ENCODE assay signal across 8 cellular contexts in the genomic region with DNA sequence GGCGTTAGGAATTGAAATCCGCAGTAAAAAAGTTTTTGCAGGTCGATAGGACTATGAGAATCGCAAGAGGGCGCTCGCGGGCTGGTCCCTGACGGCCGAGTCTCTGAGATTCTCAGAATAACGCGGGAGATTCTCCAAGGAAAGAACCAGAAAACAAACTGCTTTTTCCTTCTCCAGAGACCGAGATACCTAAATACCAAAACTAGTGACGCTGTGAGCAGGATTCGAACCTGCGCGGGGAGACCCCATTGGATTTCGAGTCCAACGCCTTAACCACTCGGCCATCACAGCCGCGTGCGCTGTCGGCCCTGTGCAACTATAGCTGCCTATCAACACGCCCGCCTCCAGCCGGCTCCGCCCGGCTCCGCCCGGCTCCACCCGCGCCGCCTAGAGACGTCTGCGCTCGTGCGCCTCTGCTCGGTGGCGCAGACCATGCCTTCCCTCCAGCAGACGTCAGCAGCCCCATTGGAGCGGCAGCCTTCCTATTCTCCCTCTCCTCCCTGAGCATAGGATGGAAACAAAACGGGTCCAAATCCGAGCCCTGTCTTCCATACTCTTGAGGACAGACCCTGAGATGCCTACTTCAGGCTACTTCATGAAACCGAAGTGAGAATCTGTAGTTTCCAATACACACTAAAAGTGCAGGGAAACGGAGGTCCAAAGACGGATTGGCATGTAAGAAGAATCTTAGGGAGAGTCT. TPM values are rescaled to one million over a fixed set of nuclear protein-coding genes. Genes with fewer than 3 reads are reported as not detected.
A peak's percentile ranks its signal among the peaks of the same experiment; 100 is the strongest.
DNase-seq lines count a peak whose midpoint lies in the region; ATAC-seq and TF ChIP-seq lines count a peak whose summit lies in the region.

No MANE protein-coding gene starts in this region.

- in situ Hi-C loops in KBM-7 (cut with MboI; ENCODE audit: low pct_unique_long_range_greater_than_20kb, low sequenced_read_pairs): no loop called here

- ATAC-seq in GM21619 (IDR thresholded peaks at IDR 0.05; ENCODE audit: unreplicated experiment) (peak; percentile 75), PC-3 (peak; percentile 90)
- ATAC-seq in activated T-cell treated with anti-CD3 and anti-CD28 coated beads, Interleukin-2, amount 50 U/mL, for 4 hours: peak; percentile 93 to 95

- DNase-seq in DMS53 treated with DMSO at 0.1 percent for 48 hours (lab: John Stamatoyannopoulos, UW; ENCODE audit: unreplicated experiment) (peak; percentile 96), KBM-7 (peak; percentile 99), PC-3 (peak; percentile 97), esophagus muscularis mucosa (ENCODE audit: extremely low spot score) (peak; percentile 99), myocyte (ENCODE audit: low read depth) (peak; percentile 98)
- peak; percentile 94 for DNase-seq in activated T-cell treated with anti-CD3 and anti-CD28 coated beads, Interleukin-2, amount 50 U/mL, for 4 hours
- DNase-seq in stimulated activated CD8-positive, alpha-beta memory T cell treated with anti-CD3 and anti-CD28 coated beads, Interleukin-7, amount 100 ng/mL, for 4 hours (ENCODE audit: low read depth in 2 of 2): peak; percentile 90 to 94

- H2AFZ ChIP-seq in PC-3 (ENCODE audit: low read length): peak overlapping the region; percentile 54

- intact Hi-C loops in PC-3 (cut with micrococcal nuclease) (loop anchor here (1.0 to 5.0 kb wide), 5 partner anchors 9 to 83 kb away; no protein-coding TSS in a partner anchor), esophagus muscularis mucosa (cut with DNase I) (loop anchor here (1.0 kb wide), 1 partner anchor 19 kb away; no protein-coding TSS in a partner anchor)

- no peaks in the 10 kb centered on the region for H3K79me2 ChIP-seq in PC-3 (ENCODE audit: low read length)

- H3K36me3 ChIP-seq in PC-3 (ENCODE audit: low read depth, low read length) (no peaks in the 10 kb centered on the region), esophagus muscularis mucosa (peaks cover 45 to 47% (median 46%) of the 10 kb centered on the region in 4 donors)

- H3K36me3 Mint-ChIP-seq in activated T-cell treated with anti-CD3 and anti-CD28 coated beads, Interleukin-2, amount 50 U/mL, for 4 hours (ENCODE audit: insufficient read depth): peaks cover 10% of the 10 kb centered on the region

- WGBS in esophagus muscularis mucosa: under 1% methylated on average over 45 of the region's 46 CpGs

- POLR2A ChIA-PET in PC-3 (lab: Charles Lee; ENCODE audit: unreplicated experiment): interaction anchor here (0.5 kb wide), 1 partner anchor 238 kb away, joined by 3 read pairs; the partner anchor contains the start of gene KRABD2

- peak overlapping the region; percentile 89 for H3K4me2 ChIP-seq in PC-3 (ENCODE audit: low read length)

- H3F3A ChIP-seq in PC-3 (ENCODE audit: low read length, unreplicated experiment): no peaks in the 10 kb centered on the region

- H3K4me1 ChIP-seq in PC-3 (ENCODE audit: insufficient read depth, low read length): peaks cover 6% of the 10 kb centered on the region
- peaks cover 31 to 61% (median 61%) of the 10 kb centered on the region in 4 donors for H3K4me1 ChIP-seq in esophagus muscularis mucosa

- H3K9me3 ChIP-seq in PC-3 (ENCODE audit: low read length) (no peaks in the 10 kb centered on the region), esophagus muscularis mucosa (no peaks in the 10 kb centered on the region)

- H3K27ac ChIP-seq in PC-3 (ENCODE audit: low read length): peak overlapping the region; percentile 75
- H3K27ac ChIP-seq in esophagus muscularis mucosa (replicated peaks in 1 of 4): peak overlapping the region; percentile 85 to 100 (median 97)

- no peaks in the 10 kb centered on the region for H3K27me3 Mint-ChIP-seq in activated T-cell treated with anti-CD3 and anti-CD28 coated beads, Interleukin-2, amount 50 U/mL, for 4 hours (ENCODE audit: low read depth)

- H3K4me3 Mint-ChIP-seq in activated T-cell treated with anti-CD3 and anti-CD28 coated beads, Interleukin-2, amount 50 U/mL, for 4 hours: no peak overlapping the region

- peak; percentile 35 for TF ChIP-seq POLR2A in esophagus muscularis mucosa (IDR thresholded peaks at IDR 0.05; ENCODE audit: low read depth)

- H3K9me3 Mint-ChIP-seq in activated T-cell treated with anti-CD3 and anti-CD28 coated beads, Interleukin-2, amount 50 U/mL, for 4 hours: no peaks in the 10 kb centered on the region

- peak overlapping the region; percentile 73 for H3K9ac ChIP-seq in PC-3 (ENCODE audit: low read length)

- H3K27me3 ChIP-seq in PC-3 (ENCODE audit: low read length): no peaks in the 10 kb centered on the region
- H3K27me3 ChIP-seq in esophagus muscularis mucosa: no peaks in the 10 kb centered on the region

- H3K9me2 ChIP-seq in PC-3 (replicated peaks; ENCODE audit: low read length): no peaks in the 10 kb centered on the region

- TF ChIP-seq CTCF in PC-3 (conservative IDR thresholded peaks at IDR 0.05; ENCODE audit: low read depth, low read length) (peak; percentile 76), esophagus muscularis mucosa (IDR thresholded peaks at IDR 0.05) (peak; percentile 79 to 94 (median 83))

- H3K4me3 ChIP-seq in PC-3 (ENCODE audit: low read length) (peak overlapping the region; percentile 77), esophagus muscularis mucosa (peak overlapping the region; percentile 2 to 31 (median 20))

- BruUV-seq in PC-3 (replicated peaks; lab: Mats Ljungman, UMichigan): TSS peak; percentile 89

- CTCF ChIA-PET in PC-3 (lab: Charles Lee): interaction anchor here (1.0 kb wide), 1 partner anchor 20 kb away, joined by 7 read pairs; no protein-coding TSS in a partner anchor

- no peak for TF ChIP-seq EP300 in esophagus muscularis mucosa (IDR thresholded peaks at IDR 0.05)

- H3K4me1 Mint-ChIP-seq in activated T-cell treated with anti-CD3 and anti-CD28 coated beads, Interleukin-2, amount 50 U/mL, for 4 hours (ENCODE audit: low read depth): peaks cover 2% of the 10 kb centered on the region

- H4K20me1 ChIP-seq in PC-3 (ENCODE audit: low read length): no peaks in the 10 kb centered on the region

RNA-seq across cellular contexts. Expression of gene PER1, which starts 13.4 kb away (rescaled TPM):
- 25.0 and 47.2 TPM in 2 replicates for total RNA-seq in PC-3 (2014; rRNA removed)
- 10 to 100 TPM; 30.4 to 36.9 (median 36.7) TPM for total RNA-seq in activated T-cell treated with anti-CD3 and anti-CD28 coated beads, Interleukin-2, amount 50 U/mL, for 4 hours
- 100 to 1,000 TPM; 127 to 263 (median 168) TPM for total RNA-seq in esophagus muscularis mucosa
- 6.4 and 16.6 TPM in 2 replicates for total RNA-seq in myocyte
- polyA plus RNA-seq in myocyte (2012): 7.7 TPM

RNA-seq across cellular contexts. Expression of gene HES7, which starts 14.9 kb away (rescaled TPM):
- 2.9 TPM in 1 of 2 replicates, not detected in the other for total RNA-seq in PC-3 (2014; rRNA removed)
- 1 to 10 TPM; 1.2 to 1.7 (median 1.4) TPM for total RNA-seq in activated T-cell treated with anti-CD3 and anti-CD28 coated beads, Interleukin-2, amount 50 U/mL, for 4 hours
- 1 to 10 TPM in 1 of 4 donors, not detected in 3; 1.4 TPM for total RNA-seq in esophagus muscularis mucosa
- total RNA-seq in myocyte: 0.16 and 0.53 TPM in 2 replicates
- polyA plus RNA-seq in myocyte (2012): 0.33 TPM

RNA-seq across cellular contexts. Expression of gene ALOXE3, which starts 20.5 kb away (rescaled TPM):
- total RNA-seq in PC-3 (2014; rRNA removed) (1.4 and 3.6 TPM in 2 replicates), esophagus muscularis mucosa (not detected), myocyte (not detected in 2 replicates)
- total RNA-seq in activated T-cell treated with anti-CD3 and anti-CD28 coated beads, Interleukin-2, amount 50 U/mL, for 4 hours: not detected
- 0.03 TPM for polyA plus RNA-seq in myocyte (2012)

RNA-seq across cellular contexts. Expression of gene VAMP2, which starts 23.9 kb away (rescaled TPM):
- total RNA-seq in PC-3 (2014; rRNA removed): 5.0 and 18.0 TPM in 2 replicates
- 10 to 100 TPM; 49.6 to 67.5 (median 59.7) TPM for total RNA-seq in activated T-cell treated with anti-CD3 and anti-CD28 coated beads, Interleukin-2, amount 50 U/mL, for 4 hours
- 10 to 100 TPM; 23.7 to 36.4 (median 33.0) TPM for total RNA-seq in esophagus muscularis mucosa
- total RNA-seq in myocyte: 10.5 and 12.3 TPM in 2 replicates
- polyA plus RNA-seq in myocyte (2012): 69.3 TPM

RNA-seq across cellular contexts. Expression of gene TMEM107, which starts 37.4 kb away (rescaled TPM):
- total RNA-seq in PC-3 (2014; rRNA removed): 19.0 and 26.6 TPM in 2 replicates
- 10 to 100 TPM; 11.9 to 18.6 (median 18.1) TPM for total RNA-seq in activated T-cell treated with anti-CD3 and anti-CD28 coated beads, Interleukin-2, amount 50 U/mL, for 4 hours
- total RNA-seq in esophagus muscularis mucosa: 10 to 100 TPM; 10.4 to 17.8 (median 13.6) TPM
- 11.5 and 15.9 TPM in 2 replicates for total RNA-seq in myocyte
- polyA plus RNA-seq in myocyte (2012): 26.8 TPM

Comparison
In these comparisons a context has a peak if more than half of its experiments do, and no peak if none do; other contexts are left out.
1. Peak in every context shown above with its lines: DNase-seq, ATAC-seq, H3K4me3 ChIP-seq and H3K27ac ChIP-seq.